Comparison of ENCODE assay signal across 11 cellular contexts in genomic region chrX:104351173-104351769, GRCh38.
DNase-seq lines count a peak whose midpoint lies in the region; ATAC-seq, FAIRE-seq and TF ChIP-seq lines count a peak whose summit lies in the region.
"Had no signal": no experiment of that assay in that cellular context is flagged by ENCODE, and none has a peak within 500 bp of the region (broad histone marks: within the 10 kb centered on the region; RNA-seq: fewer than 3 reads in every experiment).

No MANE protein-coding gene starts in this region.

- H3K4me2 ChIP-seq in A549: peak overlapping the region; percentile 39; the same call in 2 of the 3 replicates
- H3K4me2 ChIP-seq: neural progenitor cell had no signal

- in situ Hi-C loops in GM13976 (cut with MboI; ENCODE audit: low sequenced_read_pairs, unreplicated experiment): no loop called here

- TF ChIP-seq EP300 in A549 (IDR thresholded peaks at IDR 0.05): no peak

- no peak for TF ChIP-seq CTCF in A549 (IDR thresholded peaks at IDR 0.05)
- TF ChIP-seq CTCF in GM13976 (IDR thresholded peaks at IDR 0.05; ENCODE audit: borderline replicate concordance, control extremely low read depth, extremely low read depth, insufficient read depth, missing control alignments): no peak

- FAIRE-seq in A549 (lab: Jason Lieb, UNC) (peak; percentile 97), H54 (lab: Jason Lieb, UNC) (peak; percentile 97)

- H3K4me1 ChIP-seq in A549: peaks cover 10% of the 10 kb centered on the region; the same call in 2 of the 3 replicates
- H3K4me1 ChIP-seq: neural progenitor cell had no signal

- DNase-seq in A549 (ENCODE audit: low read depth in 1 of 2, low spot score in 1 of 2) (peak; percentile 44 to 61), H54 (ENCODE audit: insufficient read length, low spot score) (peak; percentile 28), SW480 (ENCODE audit: low spot score) (peak; percentile 40), glomerular endothelial cell (ENCODE audit: extremely low read depth, low read depth, low spot score) (peak; percentile 23), GM13976 (ENCODE audit: low spot score) (no peak), middle frontal gyrus (ENCODE audit: extremely low spot score, low spot score) (no peak), GDM1 (lab: John Stamatoyannopoulos, UW) (no peak)
- DNase-seq: CD4-positive, CD25-positive, alpha-beta regulatory T cell had no signal

- POLR2A ChIA-PET in A549 (lab: Yijun Ruan, JAX): interaction anchor here (0.8 kb wide), 1 partner anchor 16 kb away, joined by 3 read pairs; no protein-coding TSS in a partner anchor

- peak; percentile 77 to 82 for ATAC-seq in A549
- ATAC-seq in HG02938 (IDR thresholded peaks at IDR 0.05; ENCODE audit: unreplicated experiment): no peak

- no peak for TF ChIP-seq RAD21 in A549 (conservative IDR thresholded peaks at IDR 0.05 in 1 of 2, IDR thresholded peaks at IDR 0.05 in 1 of 2)

- no peak overlapping the region for H3K4me3 ChIP-seq in A549
- H3K4me3 ChIP-seq: neural progenitor cell, SK-N-MC had no signal

- TF ChIP-seq POLR2A in A549 (IDR thresholded peaks at IDR 0.05; ENCODE audit: low read length): no peak
- no peak for TF ChIP-seq POLR2A in H54 (IDR thresholded peaks at IDR 0.05; ENCODE audit: low read depth, low read length)

- CTCF ChIA-PET in A549 (lab: Yijun Ruan, JAX): interaction anchor here (1.1 to 3.2 kb wide), 2 partner anchors 9 to 41 kb away, joined by 4 to 22 read pairs; no protein-coding TSS in a partner anchor

- 17% methylated on average over 3 of the region's 3 CpGs for WGBS in A549 (ENCODE audit: missing lambda C conversion rate)

- no peak overlapping the region for H3K27ac ChIP-seq in A549
- H3K27ac ChIP-seq: neural progenitor cell, SK-N-MC had no signal

- H3K9me3 ChIP-seq in A549: no peaks in the 10 kb centered on the region

TF ChIP-seq in A549, 52 proteins besides CTCF, POLR2A, EP300 and RAD21:
- TF ChIP-seq HOXB5 (CRISPR knock-in tag; IDR thresholded peaks at IDR 0.05) (no peak), ZC3H11A (IDR thresholded peaks at IDR 0.05) (no peak), ZNF302 (CRISPR knock-in tag; IDR thresholded peaks at IDR 0.05) (no peak), KDM1A (IDR thresholded peaks at IDR 0.05; ENCODE audit: low read depth) (no peak), JUNB (IDR thresholded peaks at IDR 0.05) (peak; percentile 69), SMC3 (IDR thresholded peaks at IDR 0.05) (0 out of 3 replicates have a peak, but pooled peaks have one; percentile 7), CEBPB (IDR thresholded peaks at IDR 0.05) (peak in 1 of 2 experiments; percentile 63; a peak in 2 of 4 replicates), ELK1 (IDR thresholded peaks at IDR 0.05; ENCODE audit: low read depth, low read length) (no peak), FOSL2 (IDR thresholded peaks at IDR 0.05) (no peak), FOSL2 (CRISPR knock-in tag; IDR thresholded peaks at IDR 0.05) (peak; percentile 85)

Comparison
In these comparisons a context has a peak if more than half of its experiments do, and no peak if none do; other contexts are left out.
1. DNase-seq: peak in A549 (2 of 2), H54 (single experiment), SW480 (single experiment) and glomerular endothelial cell (single experiment); none in GM13976 (single experiment), middle frontal gyrus (single experiment) and GDM1 (single experiment).